Comparison of ENCODE assay signal across 16 cellular contexts in genomic region chr4:185713731-185714130, GRCh38.
A peak's percentile ranks its signal among the peaks of the same experiment; 100 is the strongest.
DNase-seq lines count a peak whose midpoint lies in the region; ATAC-seq and TF ChIP-seq lines count a peak whose summit lies in the region.
"Had no signal": no experiment of that assay in that cellular context is flagged by ENCODE, and none has a peak within 500 bp of the region (broad histone marks: within the 10 kb centered on the region; RNA-seq: fewer than 3 reads in every experiment).

No MANE protein-coding gene starts in this region.

- H3K4me1 ChIP-seq in cardiac muscle cell (ENCODE audit: low read depth) (peaks cover 14% of the 10 kb centered on the region), body of pancreas (peaks cover 82% of the 10 kb centered on the region), stomach (peaks cover 28 to 93% (median 69%) of the 10 kb centered on the region in 4 donors)
- H3K4me1 ChIP-seq in CD8-positive, alpha-beta memory T cell (ENCODE audit: insufficient read depth, low read length) = no peaks in the 10 kb centered on the region

- TF ChIP-seq CTCF in cardiac muscle cell (IDR thresholded peaks at IDR 0.05; ENCODE audit: low read depth, low read length) (no peak), body of pancreas (IDR thresholded peaks at IDR 0.05) (no peak), stomach (IDR thresholded peaks at IDR 0.05) (no peak)

- intact Hi-C loops in left ventricle myocardium superior (cut with micrococcal nuclease) (no loop called here), body of pancreas (cut with DNase I) (loop anchor here (10.0 kb wide), 1 partner anchor 51 kb away; no protein-coding TSS in a partner anchor), left colon (cut with DNase I, micrococcal nuclease) (no loop called here), stomach (cut with DNase I; ENCODE audit: low total_unique reads) (no loop called here)

- CTCF ChIA-PET in CD8-positive, alpha-beta memory T cell (lab: Charles Lee) = no interaction called here

- H3K27ac Mint-ChIP-seq in CD8-positive, alpha-beta memory T cell = no peak overlapping the region
- H3K27ac Mint-ChIP-seq: HFFc6 had no signal

- 12 to 21% methylated on average over 1 of the region's 1 CpG for WGBS in body of pancreas, 2 donors
- 42 to 67% (median 52%) methylated on average over 1 of the region's 1 CpG for WGBS in stomach, 5 donors

- no peaks in the 10 kb centered on the region for H3K9me3 ChIP-seq in cardiac muscle cell (ENCODE audit: low read depth)
- H3K9me3 ChIP-seq in body of pancreas = no peaks in the 10 kb centered on the region
- H3K9me3 ChIP-seq in stomach = no peaks in the 10 kb centered on the region
- H3K9me3 ChIP-seq in CD8-positive, alpha-beta memory T cell (ENCODE audit: low read length) = no peaks in the 10 kb centered on the region
- H3K9me3 ChIP-seq: SJSA1 had no signal

- H3K27me3 ChIP-seq in cardiac muscle cell = no peaks in the 10 kb centered on the region
- H3K27me3 ChIP-seq in body of pancreas = no peaks in the 10 kb centered on the region
- no peaks in the 10 kb centered on the region for H3K27me3 ChIP-seq in stomach
- H3K27me3 ChIP-seq in CD8-positive, alpha-beta memory T cell (ENCODE audit: insufficient read depth, low read length, poor library complexity, severe bottlenecking) = no peaks in the 10 kb centered on the region
- H3K27me3 ChIP-seq: BLaER1 treated with 17β-estradiol and CSF1 and Interleukin-3, amounts not matched to agents 10 nM and 100 nM; SJSA1 had no signal

- no peak for DNase-seq in cardiac muscle cell (ENCODE audit: low read depth in 1 of 2, low spot score in 1 of 2)
- no peak for DNase-seq in left ventricle myocardium superior
- no peak for DNase-seq in body of pancreas
- no peak for DNase-seq in left colon
- no peak for DNase-seq in stomach
- DNase-seq in CD8-positive, alpha-beta memory T cell = no peak
- no peak for DNase-seq in mucosa of gallbladder (ENCODE audit: low spot score)
- no peak for DNase-seq in mesenteric fat pad (ENCODE audit: low spot score)
- DNase-seq: DMS 273 treated with DMSO at 0.1 percent for 48 hours, HFFc6, NCI-H1105, NCI-H1694, NCI-H526 treated with DMSO at 0.1 percent for 48 hours, RPMI8226 had no signal

- H3K36me3 ChIP-seq in cardiac muscle cell (peaks cover 10% of the 10 kb centered on the region), body of pancreas (replicated peaks in 1 of 2; ENCODE audit: insufficient read depth in 1 of 2, low read depth in 2 of 2) (no peaks in the 10 kb centered on the region), stomach (no peaks in the 10 kb centered on the region)
- no peaks in the 10 kb centered on the region for H3K36me3 ChIP-seq in CD8-positive, alpha-beta memory T cell (ENCODE audit: insufficient read depth, low read length)
- H3K36me3 ChIP-seq: BLaER1 treated with 17β-estradiol and CSF1 and Interleukin-3, amounts not matched to agents 10 nM and 100 nM had no signal

- POLR2A ChIA-PET in CD8-positive, alpha-beta memory T cell (lab: Charles Lee) = no interaction called here

- peaks cover 14 to 26% of the 10 kb centered on the region in 2 donors for H3K27me3 Mint-ChIP-seq in CD8-positive, alpha-beta memory T cell

- ATAC-seq in left ventricle myocardium superior (no peak), body of pancreas (peak; percentile 36), left colon (peak; percentile 52)

- TF ChIP-seq POLR2A in body of pancreas (IDR thresholded peaks at IDR 0.05) = no peak
- TF ChIP-seq POLR2A in stomach (IDR thresholded peaks at IDR 0.05) = no peak

- peaks cover 0 to 4% (median 0%) of the 10 kb centered on the region in 3 donors for H3K36me3 Mint-ChIP-seq in CD8-positive, alpha-beta memory T cell

- H3K4me3 ChIP-seq in cardiac muscle cell (no peak overlapping the region), body of pancreas (no peak overlapping the region), stomach (no peak overlapping the region)
- no peak overlapping the region for H3K4me3 ChIP-seq in CD8-positive, alpha-beta memory T cell (ENCODE audit: low read length)
- H3K4me3 ChIP-seq: BLaER1 treated with 17β-estradiol and CSF1 and Interleukin-3, amounts not matched to agents 10 nM and 100 nM; SJSA1 had no signal

- TF ChIP-seq EP300 in stomach (IDR thresholded peaks at IDR 0.05) = no peak

- H3K27ac ChIP-seq in cardiac muscle cell = peak overlapping the region; percentile 4
- H3K27ac ChIP-seq in body of pancreas = peak overlapping the region in 3 of 4 donors; percentile 37 to 80 (median 66)
- H3K27ac ChIP-seq in stomach = peak overlapping the region in 4 of 5 donors; percentile 45 to 84 (median 51)
- H3K27ac ChIP-seq in CD8-positive, alpha-beta memory T cell (ENCODE audit: low read depth, low read length) = no peak overlapping the region
- H3K27ac ChIP-seq: BLaER1 treated with 17β-estradiol and CSF1 and Interleukin-3, amounts not matched to agents 10 nM and 100 nM; SJSA1 had no signal

- peaks cover 0 to 12% (median 2%) of the 10 kb centered on the region in 5 donors for H3K9me3 Mint-ChIP-seq in CD8-positive, alpha-beta memory T cell
- H3K9me3 Mint-ChIP-seq: HFFc6 had no signal

- no peaks in the 10 kb centered on the region for H3K4me1 Mint-ChIP-seq in CD8-positive, alpha-beta memory T cell

- H3K4me3 Mint-ChIP-seq in CD8-positive, alpha-beta memory T cell = no peak overlapping the region
- H3K4me3 Mint-ChIP-seq: HFFc6 had no signal
